ENCODE assay signal across 1 cellular context in genomic region chr5:68046445-68046844, GRCh38.
TF ChIP-seq lines count a peak whose summit lies in the region.

No MANE protein-coding gene starts in this region.

TF ChIP-seq in A549, 52 proteins besides CTCF, POLR2A, EP300 and RAD21 (continued from another document):
- TF ChIP-seq REST (IDR thresholded peaks at IDR 0.05) (no peak), HOXB13 (CRISPR knock-in tag; IDR thresholded peaks at IDR 0.05; ENCODE audit: low read depth) (no peak), CEBPB (IDR thresholded peaks at IDR 0.05) (peak; percentile 84 to 90), ATOH8 (CRISPR knock-in tag; IDR thresholded peaks at IDR 0.05; ENCODE audit: low read depth) (no peak)
TF ChIP-seq in A549: peak in this region for 4.
